Comparison of ENCODE assay signal across 8 cellular contexts in genomic region chr18:25921677-25922421, GRCh38.
A peak's percentile ranks its signal among the peaks of the same experiment; 100 is the strongest.
DNase-seq lines count a peak whose midpoint lies in the region; ATAC-seq and TF ChIP-seq lines count a peak whose summit lies in the region.

No MANE protein-coding gene starts in this region.

- H3K9me3 ChIP-seq in gastroesophageal sphincter: no peaks in the 10 kb centered on the region

- no peaks in the 10 kb centered on the region for H3K36me3 Mint-ChIP-seq in activated CD8-positive, alpha-beta memory T cell treated with anti-CD3 and anti-CD28 coated beads, Interleukin-2, amount 10 ng/mL, durations not matched to agents 7 days and 5 days

- H3K27me3 ChIP-seq in gastroesophageal sphincter: no peaks in the 10 kb centered on the region

- peaks cover 3% of the 10 kb centered on the region for H3K27me3 Mint-ChIP-seq in activated CD8-positive, alpha-beta memory T cell treated with anti-CD3 and anti-CD28 coated beads, Interleukin-2, amount 10 ng/mL, durations not matched to agents 7 days and 5 days

- no peak overlapping the region for H3K27ac ChIP-seq in gastroesophageal sphincter

- TF ChIP-seq CTCF in gastroesophageal sphincter (IDR thresholded peaks at IDR 0.05): peak in 1 of 4 experiments; percentile 24

- no peak for TF ChIP-seq POLR2A in gastroesophageal sphincter (IDR thresholded peaks at IDR 0.05)

- CTCF ChIA-PET in activated CD8-positive, alpha-beta memory T cell treated with anti-CD3 and anti-CD28 coated beads, Interleukin-2, amount 10 ng/mL, durations not matched to agents 7 days and 5 days (lab: Charles Lee): interaction anchor here (0.6 to 1.3 kb wide), 3 partner anchors 25 to 462 kb away, joined by 3 to 4 read pairs (median 3); no protein-coding TSS in a partner anchor

- DNase-seq in stimulated activated naive CD4-positive, alpha-beta T cell (lab: John Stamatoyannopoulos, UW): peak in 5 of 6 experiments; percentile 1 to 22 (median 6)
- no peak for DNase-seq in stimulated activated naive CD4-positive, alpha-beta T cell treated with Interleukin-2 at 50 U/mL for 16 hours (lab: John Stamatoyannopoulos, UW)
- peak; percentile 41 for DNase-seq in NCI-H460 (ENCODE audit: extremely low read depth, low read depth)
- DNase-seq in activated CD8-positive, alpha-beta memory T cell treated with anti-CD3 and anti-CD28 coated beads, Interleukin-2, amount 10 ng/mL, durations not matched to agents 7 days and 5 days: peak; percentile 64
- DNase-seq in germinal center (ENCODE audit: low spot score): peak; percentile 69
- peak; percentile 2 to 21 (median 16) for DNase-seq in stimulated activated CD4-positive, alpha-beta T cell treated with anti-CD3 and anti-CD28 coated beads, TNF-alpha, amount 100 ng/mL, for 24 hours (ENCODE audit: low read depth in 3 of 3)

- no peak overlapping the region for H3K4me3 ChIP-seq in gastroesophageal sphincter

- 73 to 88% methylated on average over 3 to 11 of the region's 13 CpGs for WGBS in gastroesophageal sphincter (ENCODE audit: low coverage in 1 of 2), 2 donors

- no peak overlapping the region for H3K27ac Mint-ChIP-seq in activated CD8-positive, alpha-beta memory T cell treated with anti-CD3 and anti-CD28 coated beads, Interleukin-2, amount 10 ng/mL, durations not matched to agents 7 days and 5 days

- no peaks in the 10 kb centered on the region for H3K4me1 ChIP-seq in gastroesophageal sphincter

- H3K36me3 ChIP-seq in gastroesophageal sphincter: no peaks in the 10 kb centered on the region

- ATAC-seq in HG02798 (IDR thresholded peaks at IDR 0.05; ENCODE audit: poor library complexity, unreplicated experiment) (peak; percentile 81), gastroesophageal sphincter (no peak)
- ATAC-seq in activated CD8-positive, alpha-beta memory T cell treated with anti-CD3 and anti-CD28 coated beads, Interleukin-2, amount 10 ng/mL, durations not matched to agents 7 days and 5 days: peak; percentile 58

- TF ChIP-seq EP300 in gastroesophageal sphincter (IDR thresholded peaks at IDR 0.05): no peak

- H3K9me3 Mint-ChIP-seq in activated CD8-positive, alpha-beta memory T cell treated with anti-CD3 and anti-CD28 coated beads, Interleukin-2, amount 10 ng/mL, durations not matched to agents 7 days and 5 days (ENCODE audit: low read depth): no peaks in the 10 kb centered on the region

- H3K4me1 Mint-ChIP-seq in activated CD8-positive, alpha-beta memory T cell treated with anti-CD3 and anti-CD28 coated beads, Interleukin-2, amount 10 ng/mL, durations not matched to agents 7 days and 5 days: peaks cover 3% of the 10 kb centered on the region

- no peak overlapping the region for H3K4me3 Mint-ChIP-seq in activated CD8-positive, alpha-beta memory T cell treated with anti-CD3 and anti-CD28 coated beads, Interleukin-2, amount 10 ng/mL, durations not matched to agents 7 days and 5 days
